In the genomic region with DNA sequence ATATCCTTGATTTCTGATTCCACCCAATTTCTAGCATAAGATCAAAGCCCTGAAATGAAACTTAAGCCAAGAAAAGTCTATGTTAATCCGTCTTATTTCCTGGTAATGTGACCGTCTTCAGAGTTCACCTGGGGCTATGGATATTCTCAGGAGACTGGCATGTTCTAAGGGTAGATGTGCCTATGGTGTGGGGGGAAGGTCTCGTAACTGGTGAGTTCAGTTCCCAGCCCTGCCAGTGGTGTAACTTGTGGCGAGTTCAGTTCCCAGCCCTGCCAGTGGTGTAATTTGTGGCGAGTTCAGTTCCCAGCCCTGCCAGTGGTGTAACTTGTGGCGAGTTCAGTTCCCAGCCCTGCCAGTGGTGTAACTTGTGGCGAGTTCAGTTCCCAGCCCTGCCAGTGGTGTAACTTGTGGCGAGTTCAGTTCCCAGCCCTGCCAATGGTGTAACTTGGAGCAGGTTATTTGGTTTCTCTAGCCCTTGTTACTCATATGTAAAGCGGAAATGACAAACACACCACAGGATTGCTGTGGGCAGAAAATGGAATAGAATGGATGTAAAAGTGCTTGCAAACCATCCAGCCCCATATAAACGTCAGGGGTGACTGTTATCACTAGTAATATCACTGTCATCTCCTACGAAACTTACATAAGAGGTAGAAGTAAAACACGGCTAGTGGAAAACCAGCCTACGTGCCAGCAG, we compare ENCODE assay signal across 16 cellular contexts. TPM values are rescaled to one million over a fixed set of nuclear protein-coding genes. Genes with fewer than 3 reads are reported as not detected.
A peak's percentile ranks its signal among the peaks of the same experiment; 100 is the strongest.
DNase-seq lines count a peak whose midpoint lies in the region; ATAC-seq and TF ChIP-seq lines count a peak whose summit lies in the region.
"Had no signal": no experiment of that assay in that cellular context is flagged by ENCODE, and none has a peak within 500 bp of the region (broad histone marks: within the 10 kb centered on the region; RNA-seq: fewer than 3 reads in every experiment).

No MANE protein-coding gene starts in this region.

- H3K27ac Mint-ChIP-seq in natural killer cell: peak overlapping the region in 1 of 2 donors; percentile 61
- H3K27ac Mint-ChIP-seq in WTC11: no peak overlapping the region
- H3K27ac Mint-ChIP-seq: endodermal cell had no signal

- H3K9me3 Mint-ChIP-seq in natural killer cell (no peaks in the 10 kb centered on the region), WTC11 (no peaks in the 10 kb centered on the region)

- ATAC-seq in natural killer cell (peak; percentile 18 to 77 (median 60)), WTC11 (no peak), HG03108 (IDR thresholded peaks at IDR 0.05; ENCODE audit: unreplicated experiment) (no peak)

- H3K36me3 ChIP-seq in KOPT-K1 (ENCODE audit: insufficient read depth, low read length): peaks cover 36% of the 10 kb centered on the region

- peak overlapping the region; percentile 26 for H3K27ac ChIP-seq in KOPT-K1 (ENCODE audit: low read depth, low read length, poor library complexity, severe bottlenecking)
- H3K27ac ChIP-seq: tibial artery had no signal

- H3K4me1 Mint-ChIP-seq in natural killer cell: peaks cover 6 to 18% of the 10 kb centered on the region in 2 donors
- no peaks in the 10 kb centered on the region for H3K4me1 Mint-ChIP-seq in WTC11
- H3K4me1 Mint-ChIP-seq: endodermal cell had no signal

- H3K4me3 Mint-ChIP-seq in natural killer cell (peak overlapping the region; percentile 9), WTC11 (no peak overlapping the region)
- H3K4me3 Mint-ChIP-seq: endodermal cell had no signal

- CTCF ChIA-PET in WTC11 (lab: Charles Lee): no interaction called here

- intact Hi-C loops in natural killer cell (cut with micrococcal nuclease): no loop called here

- H3K9me3 ChIP-seq in KOPT-K1 (ENCODE audit: insufficient read depth, low read length, poor library complexity, severe bottlenecking): peaks cover 7% of the 10 kb centered on the region
- H3K9me3 ChIP-seq: SK-N-SH, tibial artery had no signal

- H3K27me3 Mint-ChIP-seq in natural killer cell (ENCODE audit: low read depth in 2 of 2) (no peaks in the 10 kb centered on the region), WTC11 (ENCODE audit: low read depth) (no peaks in the 10 kb centered on the region)

- H3K36me3 Mint-ChIP-seq in natural killer cell (peaks cover 6% of the 10 kb centered on the region), WTC11 (peaks cover 30% of the 10 kb centered on the region)

- DNase-seq in activated CD4-positive, alpha-beta T cell treated with anti-CD3 and anti-CD28 coated beads, Interleukin-2, amount 50 U/mL, for 48 hours: peak; percentile 10 to 23
- no peak for DNase-seq in activated CD4-positive, alpha-beta T cell treated with anti-CD3 and anti-CD28 coated beads, Interleukin-2, amount 50 U/mL, for 4 hours
- DNase-seq in amniotic epithelial cell (ENCODE audit: low read depth): peak; percentile 94
- no peak for DNase-seq in natural killer cell
- DNase-seq in WTC11 (ENCODE audit: low spot score): no peak
- no peak for DNase-seq in NCI-H526 (lab: John Stamatoyannopoulos, UW)
- DNase-seq: activated CD4-positive, CD25-positive, alpha-beta regulatory T cell treated with anti-CD3 and anti-CD28 coated beads, Interleukin-2, amount 50 U/mL, for 72 hours; endodermal cell; GDM1; NCI-H1417; NCI-H774; SK-N-SH; tibial artery had no signal

- TF ChIP-seq CTCF in natural killer cell (IDR thresholded peaks at IDR 0.05) (no peak), WTC11 (IDR thresholded peaks at IDR 0.05) (no peak)

- POLR2A ChIA-PET in WTC11 (lab: Charles Lee): no interaction called here

TF ChIP-seq in WTC11, 78 proteins besides CTCF, POLR2A, EP300 and RAD21:
- TF ChIP-seq PRDM15 (CRISPR knock-in tag; IDR thresholded peaks at IDR 0.05): no peak
- TF ChIP-seq TEAD1 (CRISPR knock-in tag; IDR thresholded peaks at IDR 0.05): no peak
- TF ChIP-seq CBFB (CRISPR knock-in tag; IDR thresholded peaks at IDR 0.05; ENCODE audit: low read depth): no peak
- TF ChIP-seq TEAD4 (CRISPR knock-in tag; IDR thresholded peaks at IDR 0.05): no peak
- TF ChIP-seq, protein P1, sequence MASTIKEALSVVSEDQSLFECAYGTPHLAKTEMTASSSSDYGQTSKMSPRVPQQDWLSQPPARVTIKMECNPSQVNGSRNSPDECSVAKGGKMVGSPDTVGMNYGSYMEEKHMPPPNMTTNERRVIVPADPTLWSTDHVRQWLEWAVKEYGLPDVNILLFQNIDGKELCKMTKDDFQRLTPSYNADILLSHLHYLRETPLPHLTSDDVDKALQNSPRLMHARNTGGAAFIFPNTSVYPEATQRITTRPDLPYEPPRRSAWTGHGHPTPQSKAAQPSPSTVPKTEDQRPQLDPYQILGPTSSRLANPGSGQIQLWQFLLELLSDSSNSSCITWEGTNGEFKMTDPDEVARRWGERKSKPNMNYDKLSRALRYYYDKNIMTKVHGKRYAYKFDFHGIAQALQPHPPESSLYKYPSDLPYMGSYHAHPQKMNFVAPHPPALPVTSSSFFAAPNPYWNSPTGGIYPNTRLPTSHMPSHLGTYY (CRISPR knock-in tag; IDR thresholded peaks at IDR 0.05): no peak
- TF ChIP-seq ETV6 (CRISPR knock-in tag; IDR thresholded peaks at IDR 0.05): no peak
- TF ChIP-seq IRF1 (CRISPR knock-in tag; IDR thresholded peaks at IDR 0.05): no peak

RNA-seq across cellular contexts. Expression of gene SLC51A, which starts 30.4 kb away (rescaled TPM):
- total RNA-seq in natural killer cell (not detected), WTC11 (2021) (6.9 to 8.4 TPM (median 7.6 TPM) in 3 replicates)
- total RNA-seq: renal cortical epithelial cell had no signal

RNA-seq across cellular contexts. Expression of gene ZDHHC19, which starts 35.6 kb away (rescaled TPM):
- total RNA-seq in natural killer cell (not detected), WTC11 (2021) (4.4 to 5.2 TPM (median 4.5 TPM) in 3 replicates)
- total RNA-seq: renal cortical epithelial cell had no signal

RNA-seq across cellular contexts. Expression of gene PCYT1A, which starts 40.8 kb away (rescaled TPM):
- 100 to 1,000 TPM; 105 to 123 (median 110) TPM for total RNA-seq in natural killer cell
- 22.4 to 28.5 TPM (median 23.5 TPM) in 3 replicates for total RNA-seq in WTC11 (2021)

Comparison
In these comparisons a context has a peak if more than half of its experiments do, and no peak if none do; other contexts are left out.
1. DNase-seq: peak in activated CD4-positive, alpha-beta T cell treated with anti-CD3 and anti-CD28 coated beads, Interleukin-2, amount 50 U/mL, for 48 hours (2 of 2) and amniotic epithelial cell (single experiment); none in activated CD4-positive, alpha-beta T cell treated with anti-CD3 and anti-CD28 coated beads, Interleukin-2, amount 50 U/mL, for 4 hours (0 of 2), natural killer cell (single experiment), WTC11 (single experiment) and NCI-H526 (0 of 2).
2. ATAC-seq: peak in natural killer cell (3 of 3); none in WTC11 (single experiment) and HG03108 (single experiment).